In the genomic region with DNA sequence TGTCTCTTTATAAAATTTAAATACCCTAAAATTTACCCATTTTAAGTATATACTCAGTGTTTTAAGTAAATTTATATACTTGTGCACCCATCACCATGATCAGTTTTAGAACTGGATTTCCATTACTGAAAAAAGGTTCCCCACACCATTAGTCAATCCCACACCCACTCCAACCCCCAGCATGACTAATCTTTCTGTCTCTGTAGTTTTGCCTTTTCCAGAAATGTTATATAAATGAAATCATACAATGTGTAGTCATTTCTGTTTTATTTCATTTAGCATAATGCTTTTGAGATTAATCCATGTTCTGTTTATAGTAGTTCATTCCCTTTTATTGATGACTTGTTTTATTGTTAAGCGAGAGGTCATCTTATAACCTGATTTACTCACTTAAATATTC, we compare ENCODE assay signal across 16 cellular contexts.
A peak's percentile ranks its signal among the peaks of the same experiment; 100 is the strongest.
DNase-seq lines count a peak whose midpoint lies in the region; ATAC-seq and TF ChIP-seq lines count a peak whose summit lies in the region.
"Had no signal": no experiment of that assay in that cellular context is flagged by ENCODE, and none has a peak within 500 bp of the region (broad histone marks: within the 10 kb centered on the region; RNA-seq: fewer than 3 reads in every experiment).

No MANE protein-coding gene starts in this region.

- H3K4me3 ChIP-seq in epithelial cell of esophagus (ENCODE audit: low read length) = no peak overlapping the region
- H3K4me3 ChIP-seq: right atrium auricular region, tibial artery had no signal

- no peak for TF ChIP-seq CTCF in epithelial cell of esophagus (IDR thresholded peaks at IDR 0.05; ENCODE audit: insufficient read depth, low read depth, low read length, missing control alignments)

- H3K9me3 ChIP-seq in T-helper 17 cell (ENCODE audit: control insufficient read depth, low read length, poor library complexity, severe bottlenecking) = no peaks in the 10 kb centered on the region
- H3K9me3 ChIP-seq: right atrium auricular region, tibial artery had no signal

- H3K27me3 Mint-ChIP-seq in T-helper 17 cell = no peaks in the 10 kb centered on the region
- H3K27me3 Mint-ChIP-seq: natural killer cell treated with Interleukin-12 subunit alpha and Interleukin-12 subunit beta and Interleukin-15 and Interleukin-18, amount 100 ng/mL, for 72 hours had no signal

- no peaks in the 10 kb centered on the region for H3K9me3 Mint-ChIP-seq in stimulated activated effector memory CD8-positive, alpha-beta T cell treated with anti-CD3 and anti-CD28 coated beads, Interleukin-12 subunit alpha, Interleukin-12 subunit beta, amount 100 ng/mL, for 72 hours
- H3K9me3 Mint-ChIP-seq: natural killer cell treated with Interleukin-12 subunit alpha and Interleukin-12 subunit beta and Interleukin-15 and Interleukin-18, amount 100 ng/mL, for 72 hours had no signal

- peak overlapping the region; percentile 21 for H3K27ac Mint-ChIP-seq in T-helper 17 cell
- H3K27ac Mint-ChIP-seq in stimulated activated effector memory CD8-positive, alpha-beta T cell treated with anti-CD3 and anti-CD28 coated beads, Interleukin-12 subunit alpha, Interleukin-12 subunit beta, amount 100 ng/mL, for 72 hours = peak overlapping the region; percentile 40
- H3K27ac Mint-ChIP-seq: natural killer cell treated with Interleukin-12 subunit alpha and Interleukin-12 subunit beta and Interleukin-15 and Interleukin-18, amount 100 ng/mL, for 72 hours had no signal

- H3K4me3 Mint-ChIP-seq in T-helper 17 cell = no peak overlapping the region
- no peak overlapping the region for H3K4me3 Mint-ChIP-seq in stimulated activated effector memory CD8-positive, alpha-beta T cell treated with anti-CD3 and anti-CD28 coated beads, Interleukin-12 subunit alpha, Interleukin-12 subunit beta, amount 100 ng/mL, for 72 hours
- H3K4me3 Mint-ChIP-seq: natural killer cell treated with Interleukin-12 subunit alpha and Interleukin-12 subunit beta and Interleukin-15 and Interleukin-18, amount 100 ng/mL, for 72 hours had no signal

- peaks cover 9% of the 10 kb centered on the region for H3K36me3 Mint-ChIP-seq in T-helper 17 cell (ENCODE audit: low read depth)
- H3K36me3 Mint-ChIP-seq in stimulated activated effector memory CD8-positive, alpha-beta T cell treated with anti-CD3 and anti-CD28 coated beads, Interleukin-12 subunit alpha, Interleukin-12 subunit beta, amount 100 ng/mL, for 72 hours = peaks cover 61% of the 10 kb centered on the region

- H3K4me1 Mint-ChIP-seq in T-helper 17 cell = peaks cover 2% of the 10 kb centered on the region
- H3K4me1 Mint-ChIP-seq in stimulated activated effector memory CD8-positive, alpha-beta T cell treated with anti-CD3 and anti-CD28 coated beads, Interleukin-12 subunit alpha, Interleukin-12 subunit beta, amount 100 ng/mL, for 72 hours = no peaks in the 10 kb centered on the region

- ATAC-seq in T-helper 17 cell (no peak), HG03432 (IDR thresholded peaks at IDR 0.05; ENCODE audit: unreplicated experiment) (no peak), GM21786 (IDR thresholded peaks at IDR 0.05; ENCODE audit: unreplicated experiment) (no peak)
- peak; percentile 90 for ATAC-seq in stimulated activated effector memory CD8-positive, alpha-beta T cell treated with anti-CD3 and anti-CD28 coated beads, Interleukin-12 subunit alpha, Interleukin-12 subunit beta, amount 100 ng/mL, for 72 hours
- ATAC-seq: natural killer cell treated with Interleukin-12 subunit alpha and Interleukin-12 subunit beta and Interleukin-15 and Interleukin-18, amount 100 ng/mL, for 72 hours had no signal

- DNase-seq in activated T-cell treated with anti-CD3 and anti-CD28 coated beads for 48 hours (ENCODE audit: low read depth) = peak; percentile 34
- DNase-seq in activated T-cell treated with anti-CD3 and anti-CD28 coated beads for 4 hours = no peak
- no peak for DNase-seq in T-helper 17 cell
- peak; percentile 54 for DNase-seq in epithelial cell of esophagus (ENCODE audit: low read depth)
- DNase-seq in stimulated activated effector memory CD8-positive, alpha-beta T cell treated with anti-CD3 and anti-CD28 coated beads, Interleukin-12 subunit alpha, Interleukin-12 subunit beta, amount 100 ng/mL, for 72 hours (ENCODE audit: low spot score in 2 of 2) = no peak
- DNase-seq in HPDE6-E6E7 (ENCODE audit: extremely low spot score) = no peak
- DNase-seq: activated effector memory CD4-positive, alpha-beta T cell treated with anti-CD3 and anti-CD28 coated beads, Interleukin-2, amount 50 U/mL, for 16 hours; cerebellar nuclear complex; DMS 273 treated with DMSO at 0.1 percent for 48 hours; erythroblast; NCI-H1092; tibial artery had no signal

Comparison
In these comparisons a context has a peak if more than half of its experiments do, and no peak if none do; other contexts are left out.
1. DNase-seq: peak in activated T-cell treated with anti-CD3 and anti-CD28 coated beads for 48 hours (single experiment) and epithelial cell of esophagus (single experiment); none in activated T-cell treated with anti-CD3 and anti-CD28 coated beads for 4 hours (single experiment), T-helper 17 cell (0 of 3), stimulated activated effector memory CD8-positive, alpha-beta T cell treated with anti-CD3 and anti-CD28 coated beads, Interleukin-12 subunit alpha, Interleukin-12 subunit beta, amount 100 ng/mL, for 72 hours (0 of 2) and HPDE6-E6E7 (single experiment).